In the genomic region with DNA sequence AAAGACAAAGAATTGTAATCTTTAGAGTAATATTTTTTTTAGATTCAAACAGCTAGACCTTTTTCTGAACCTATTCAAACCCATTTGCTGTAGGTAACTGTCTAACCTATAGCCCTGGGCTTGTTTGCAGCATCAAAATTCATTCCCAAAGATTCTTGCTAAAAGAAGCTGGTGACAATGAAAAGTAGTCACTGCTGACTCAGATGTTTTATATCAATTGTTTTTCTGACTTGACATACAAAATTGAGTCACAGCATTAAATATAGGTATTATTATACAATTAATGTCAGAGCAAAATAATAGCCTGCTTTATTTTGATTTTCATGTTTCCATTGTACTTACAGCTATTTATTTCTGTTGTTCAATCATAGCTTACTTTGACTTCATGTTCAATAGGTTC, we compare ENCODE assay signal across 25 cellular contexts.
"Had no signal": no experiment of that assay in that cellular context is flagged by ENCODE, and none has a peak within 500 bp of the region (broad histone marks: within the 10 kb centered on the region; RNA-seq: fewer than 3 reads in every experiment).

No MANE protein-coding gene starts in this region.

- ATAC-seq: activated CD8-positive, alpha-beta T cell treated with anti-CD3 and anti-CD28 coated beads for 36 hours; activated T-cell treated with anti-CD3 and anti-CD28 coated beads, Interleukin-2, amount 50 U/mL, for 72 hours; activated T-helper 17 cell treated with anti-CD3 and anti-CD28 coated beads, Interleukin-2, amount 50 U/mL, for 72 hours had no signal

- H3K36me3 ChIP-seq: ascending aorta, cardiac muscle cell, Peyer's patch had no signal

- H3K9ac ChIP-seq: KMS-11 had no signal

- H3K4me1 ChIP-seq: ascending aorta, Peyer's patch had no signal

- H3K9me3 ChIP-seq: ascending aorta, Peyer's patch had no signal

- FAIRE-seq: TTC549 had no signal

- H3K27ac ChIP-seq: ascending aorta, cardiac muscle cell, KMS-11, Peyer's patch, RWPE1 had no signal

- H3K4me3 ChIP-seq: ascending aorta, cardiac muscle cell, Peyer's patch had no signal

- H3K27me3 ChIP-seq: ascending aorta, cardiac muscle cell, Peyer's patch had no signal

- H3K4me2 ChIP-seq: KMS-11 had no signal

- DNase-seq: activated CD4-positive, alpha-beta T cell treated with anti-CD3 and anti-CD28 coated beads, Interleukin-2, amount 10 ng/mL, durations not matched to agents 24 days and 14 days; activated CD4-positive, alpha-beta T cell treated with anti-CD3 and anti-CD28 coated beads, Interleukin-2, amount 50 U/mL, for 4 hours; activated CD8-positive, alpha-beta T cell treated with anti-CD3 and anti-CD28 coated beads for 36 hours; activated gamma-delta T cell; activated naive CD4-positive, alpha-beta T cell treated with Interleukin-2 at 50 U/mL for 16 hours; activated naive CD8-positive, alpha-beta T cell treated with anti-CD3 and anti-CD28 coated beads, Interleukin-2, amount 10 ng/mL, durations not matched to agents 7 days and 5 days; activated T-cell treated with anti-CD3 and anti-CD28 coated beads, Interleukin-2, amount 50 U/mL, for 1 hour; activated T-cell treated with anti-CD3 and anti-CD28 coated beads, Interleukin-2, amount 50 U/mL, for 72 hours; amygdala; NCI-H1105; NCI-H1417 treated with DMSO at 0.1 percent for 48 hours; NCI-H187 treated with DMSO at 0.1 percent for 48 hours; NCI-H2081; NCI-H226; NCI-H446 treated with DMSO at 0.1 percent for 48 hours; NCI-H524; NCI-H69; Peyer's patch; Right ventricle myocardium superior had no signal
